ENCODE assay signal across 17 cellular contexts in genomic region chr7:4190021-4190981, GRCh38.
DNase-seq lines count a peak whose midpoint lies in the region; ATAC-seq, FAIRE-seq and TF ChIP-seq lines count a peak whose summit lies in the region.
"Had no signal": no experiment of that assay in that cellular context is flagged by ENCODE, and none has a peak within 500 bp of the region (broad histone marks: within the 10 kb centered on the region; RNA-seq: fewer than 3 reads in every experiment).

No MANE protein-coding gene starts in this region.

- H3K9me3 ChIP-seq in mesenchymal stem cell (ENCODE audit: control insufficient read depth, low read length), result no peaks in the 10 kb centered on the region
- H3K9me3 ChIP-seq in smooth muscle cell (replicated peaks; ENCODE audit: low read depth), result no peaks in the 10 kb centered on the region
- H3K9me3 ChIP-seq: ascending aorta, Caco-2, esophagus muscularis mucosa, heart left ventricle had no signal

- ATAC-seq in WTC11, result peak; percentile 32
- ATAC-seq: T-cell had no signal

- H4K8ac ChIP-seq in mesenchymal stem cell (ENCODE audit: low read length), result no peak overlapping the region

- H3K27ac Mint-ChIP-seq in WTC11, result no peak overlapping the region
- H3K27ac Mint-ChIP-seq: T-cell had no signal

- H2BK120ac ChIP-seq in mesenchymal stem cell (ENCODE audit: low read depth, low read length), result no peak overlapping the region

- H2AK5ac ChIP-seq in mesenchymal stem cell (ENCODE audit: low read length, severe bottlenecking), result no peak overlapping the region

- H3K4me2 ChIP-seq in mesenchymal stem cell (ENCODE audit: low read length, poor library complexity, severe bottlenecking) (peak overlapping the region; percentile 13), smooth muscle cell (no peak overlapping the region)

- peaks cover 17% of the 10 kb centered on the region for H3K9me3 Mint-ChIP-seq in WTC11
- H3K9me3 Mint-ChIP-seq: T-cell had no signal

- DNase-seq in ACHN (peak; percentile 31), NCI-H1436 treated with DMSO at 0.1 percent for 48 hours (lab: John Stamatoyannopoulos, UW) (peak; percentile 15), WTC11 (ENCODE audit: low spot score) (no peak), mesenchymal stem cell (no peak), LoVo (ENCODE audit: low spot score) (no peak), GM19239 (ENCODE audit: insufficient read length, low spot score) (no peak), smooth muscle cell (lab: John Stamatoyannopoulos, UW; ENCODE audit: unreplicated experiment) (no peak)
- DNase-seq in stimulated activated CD4-positive, alpha-beta T cell treated with anti-CD3 and anti-CD28 coated beads, Interleukin-2, amount 100 ng/mL, for 24 hours, result no peak
- DNase-seq: activated gamma-delta T cell, Caco-2, NCI-H82, occipital lobe, T-cell had no signal

- H3K9ac ChIP-seq in mesenchymal stem cell (ENCODE audit: low read length), result no peak overlapping the region
- no peak overlapping the region for H3K9ac ChIP-seq in smooth muscle cell (ENCODE audit: low read depth)

- CTCF ChIA-PET in WTC11 (lab: Charles Lee), result no interaction called here

- no peak for TF ChIP-seq CTCF in WTC11 (IDR thresholded peaks at IDR 0.05)
- TF ChIP-seq CTCF in smooth muscle cell (IDR thresholded peaks at IDR 0.05; ENCODE audit: borderline replicate concordance, insufficient read depth, poor library complexity, severe bottlenecking), result no peak

- no peak overlapping the region for H3K27ac ChIP-seq in mesenchymal stem cell (ENCODE audit: low read length, poor library complexity, severe bottlenecking)
- H3K27ac ChIP-seq in smooth muscle cell (ENCODE audit: low read depth), result no peak overlapping the region

- POLR2A ChIA-PET in WTC11 (lab: Charles Lee), result no interaction called here

- H3K27me3 Mint-ChIP-seq in WTC11 (ENCODE audit: low read depth), result no peaks in the 10 kb centered on the region

- H4K20me1 ChIP-seq in smooth muscle cell (ENCODE audit: low read depth), result no peaks in the 10 kb centered on the region

- H3F3A ChIP-seq in smooth muscle cell (ENCODE audit: low read depth), result no peaks in the 10 kb centered on the region

- peaks cover 15% of the 10 kb centered on the region for H3K4me1 ChIP-seq in mesenchymal stem cell (ENCODE audit: control insufficient read depth, insufficient read depth, low read depth, low read length)
- peaks cover 7% of the 10 kb centered on the region for H3K4me1 ChIP-seq in smooth muscle cell (ENCODE audit: low read depth)
- H3K4me1 ChIP-seq: Caco-2 had no signal

- no peak overlapping the region for H3K18ac ChIP-seq in mesenchymal stem cell (ENCODE audit: low read depth in 1 of 2, low read length in 2 of 2)

- H3K23ac ChIP-seq in mesenchymal stem cell (ENCODE audit: low read length in 2 of 2), result no peak overlapping the region

- 0 out of 2 replicates have a peak, but pooled peaks cover 3% of the 10 kb centered on the region for H3K4me1 Mint-ChIP-seq in WTC11

- H4K91ac ChIP-seq in mesenchymal stem cell (ENCODE audit: low read length), result no peak overlapping the region

- 86% methylated on average over 37 of the region's 37 CpGs for WGBS in mesenchymal stem cell
- 87% methylated on average over 37 of the region's 37 CpGs for WGBS in smooth muscle cell (ENCODE audit: low lambda C conversion rate)

- no peaks in the 10 kb centered on the region for H3K79me2 ChIP-seq in smooth muscle cell (ENCODE audit: low read depth)

- FAIRE-seq in GM19239 (lab: Jason Lieb, UNC), result no peak
- FAIRE-seq: islet of Langerhans had no signal

- no peak overlapping the region for H3K4me3 Mint-ChIP-seq in WTC11
- H3K4me3 Mint-ChIP-seq: T-cell had no signal

- H3K14ac ChIP-seq in mesenchymal stem cell (ENCODE audit: low read length in 2 of 2), result no peak overlapping the region

- H3K36me3 Mint-ChIP-seq in WTC11, result peaks cover 6% of the 10 kb centered on the region; the same call in 1 of the 2 replicates
- H3K36me3 Mint-ChIP-seq: T-cell had no signal

- no peaks in the 10 kb centered on the region for H3K79me1 ChIP-seq in mesenchymal stem cell (replicated peaks; ENCODE audit: low read length, poor library complexity, severe bottlenecking)

- in situ Hi-C loops in ACHN (cut with HindIII; ENCODE audit: low pct_ligation_motif_present, low pct_unique_long_range_greater_than_20kb, low sequenced_read_pairs), result no loop called here

- H3K27me3 ChIP-seq in mesenchymal stem cell (ENCODE audit: control insufficient read depth in 1 of 2, insufficient read depth in 1 of 2, low read length in 2 of 2), result no peaks in the 10 kb centered on the region
- H3K27me3 ChIP-seq in smooth muscle cell (ENCODE audit: low read depth), result no peaks in the 10 kb centered on the region
- H3K27me3 ChIP-seq: ascending aorta, esophagus muscularis mucosa, heart left ventricle had no signal

- peak overlapping the region in 1 of 2 experiments; percentile 20 for H3K4me3 ChIP-seq in mesenchymal stem cell (ENCODE audit: insufficient read depth in 1 of 2, low read depth in 1 of 2, low read length in 2 of 2)
- no peak overlapping the region for H3K4me3 ChIP-seq in smooth muscle cell
- H3K4me3 ChIP-seq: ascending aorta, heart left ventricle had no signal

- H3K4ac ChIP-seq in mesenchymal stem cell (ENCODE audit: low read depth in 1 of 2, low read length in 2 of 2), result no peak overlapping the region

- no peak overlapping the region for H2BK12ac ChIP-seq in mesenchymal stem cell (ENCODE audit: low read length in 2 of 2)

- no peak overlapping the region for H2BK15ac ChIP-seq in mesenchymal stem cell (ENCODE audit: low read depth, poor library complexity, severe bottlenecking)

- peaks cover 0 to 3% of the 10 kb centered on the region in 2 experiments for H3K36me3 ChIP-seq in mesenchymal stem cell (ENCODE audit: control insufficient read depth in 1 of 2, insufficient read depth in 2 of 2, low read depth in 1 of 2, low read length in 2 of 2)
- no peaks in the 10 kb centered on the region for H3K36me3 ChIP-seq in smooth muscle cell (ENCODE audit: low read depth)
- H3K36me3 ChIP-seq: ascending aorta, esophagus muscularis mucosa, heart left ventricle had no signal

- no peak overlapping the region for H2BK5ac ChIP-seq in mesenchymal stem cell (ENCODE audit: low read depth, low read length, poor library complexity, severe bottlenecking)

- no peak overlapping the region for H2AFZ ChIP-seq in mesenchymal stem cell (ENCODE audit: low read depth, low read length)
- H2AFZ ChIP-seq in smooth muscle cell (ENCODE audit: low read depth), result no peak overlapping the region

TF ChIP-seq in WTC11, 78 proteins besides CTCF, POLR2A, EP300 and RAD21:
- TF ChIP-seq MAX (CRISPR knock-in tag; IDR thresholded peaks at IDR 0.05) (no peak), ELF4 (CRISPR knock-in tag; IDR thresholded peaks at IDR 0.05; ENCODE audit: low read depth) (no peak), CDX4 (CRISPR knock-in tag; IDR thresholded peaks at IDR 0.05; ENCODE audit: borderline replicate concordance) (no peak), TP53 (CRISPR knock-in tag; IDR thresholded peaks at IDR 0.05) (no peak), ZNF317 (CRISPR knock-in tag; IDR thresholded peaks at IDR 0.05; ENCODE audit: borderline replicate concordance, low read depth) (no peak), ETV6 (CRISPR knock-in tag; IDR thresholded peaks at IDR 0.05) (no peak), MXD4 (CRISPR knock-in tag; IDR thresholded peaks at IDR 0.05; ENCODE audit: borderline replicate concordance) (no peak), MYBL2 (CRISPR knock-in tag; IDR thresholded peaks at IDR 0.05) (no peak), EMX1 (CRISPR knock-in tag; IDR thresholded peaks at IDR 0.05) (no peak)

Comparison
In these comparisons a context has a peak if more than half of its experiments do, and no peak if none do; other contexts are left out.
1. DNase-seq: peak in ACHN (single experiment) and NCI-H1436 treated with DMSO at 0.1 percent for 48 hours (single experiment); none in WTC11 (single experiment), mesenchymal stem cell (single experiment), LoVo (single experiment), stimulated activated CD4-positive, alpha-beta T cell treated with anti-CD3 and anti-CD28 coated beads, Interleukin-2, amount 100 ng/mL, for 24 hours (0 of 2), GM19239 (single experiment) and smooth muscle cell (single experiment).